27 cellular contexts compared by ENCODE assay signal in the genomic region with DNA sequence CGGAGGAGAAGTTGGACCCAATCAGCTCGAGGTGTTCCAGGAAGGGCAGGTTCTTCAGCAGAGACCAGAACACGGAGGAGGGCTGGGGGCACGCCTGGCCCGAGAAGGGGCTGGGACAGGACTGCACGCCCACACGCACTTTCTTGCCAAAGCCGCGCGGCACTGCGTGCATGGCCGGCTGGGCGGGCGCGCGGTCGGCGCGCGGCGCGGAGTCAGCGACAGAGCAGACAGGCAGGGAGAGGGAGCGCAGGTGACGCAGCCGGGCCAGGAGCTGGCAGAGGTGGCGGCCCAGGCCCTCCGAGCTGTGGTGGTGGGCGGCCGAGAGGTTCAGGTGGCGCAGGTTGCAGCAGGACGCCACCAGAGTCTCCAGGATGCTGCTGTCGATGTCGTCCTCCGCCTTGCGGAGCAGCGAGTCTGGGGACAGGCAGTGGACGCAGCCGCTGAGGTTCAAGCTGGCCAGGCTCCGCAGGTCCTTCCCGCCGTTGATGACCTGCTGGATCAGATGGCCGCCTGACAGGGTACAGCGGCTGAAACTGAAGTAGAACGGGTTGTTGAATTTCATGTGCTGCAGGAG.
"Had no signal": no experiment of that assay in that cellular context is flagged by ENCODE, and none has a peak within 500 bp of the region (broad histone marks: within the 10 kb centered on the region; RNA-seq: fewer than 3 reads in every experiment).

No MANE protein-coding gene starts in this region.

- H3K4me1 ChIP-seq: foreskin keratinocyte, parathyroid adenoma, transverse colon, upper lobe of right lung had no signal

- H3K27ac Mint-ChIP-seq: naive thymus-derived CD4-positive, alpha-beta T cell; nephron progenitor cell; progenitor cell of endocrine pancreas had no signal

- H3K9me3 ChIP-seq: esophagus muscularis mucosa, gastroesophageal sphincter, heart left ventricle, left lung, right atrium auricular region, suprapubic skin, transverse colon, upper lobe of right lung, vagina had no signal

- H3K4me3 Mint-ChIP-seq: naive thymus-derived CD4-positive, alpha-beta T cell; nephron progenitor cell; stimulated activated naive CD8-positive, alpha-beta T cell treated with anti-CD3 and anti-CD28 coated beads, Interleukin-15, amount 100 ng/mL, for 72 hours had no signal

- H3K4me3 ChIP-seq: dorsolateral prefrontal cortex, esophagus muscularis mucosa, gastroesophageal sphincter, heart left ventricle, hepatocyte, left lung, right atrium auricular region, smooth muscle cell, suprapubic skin, transverse colon, upper lobe of right lung, vagina had no signal

- H3K27ac ChIP-seq: esophagus muscularis mucosa, foreskin keratinocyte, gastroesophageal sphincter, heart left ventricle, hepatocyte, left lung, parathyroid adenoma, right atrium auricular region, suprapubic skin, transverse colon, upper lobe of right lung, vagina had no signal

- H2AFZ ChIP-seq: hepatocyte, parathyroid adenoma had no signal

- H3K27me3 Mint-ChIP-seq: naive thymus-derived CD4-positive, alpha-beta T cell; progenitor cell of endocrine pancreas; stimulated activated naive CD8-positive, alpha-beta T cell treated with anti-CD3 and anti-CD28 coated beads, Interleukin-15, amount 100 ng/mL, for 72 hours had no signal

- H3K27me3 ChIP-seq: dorsolateral prefrontal cortex, esophagus muscularis mucosa, foreskin keratinocyte, gastroesophageal sphincter, heart left ventricle, hepatocyte, left lung, right atrium auricular region, suprapubic skin, transverse colon, upper lobe of right lung, vagina had no signal

- DNase-seq: dorsolateral prefrontal cortex; effector CD4-positive, alpha-beta T cell; foreskin keratinocyte; heart left ventricle; left cardiac atrium; left lung; mesendoderm; midbrain; naive thymus-derived CD4-positive, alpha-beta T cell; nephron progenitor cell; stimulated activated CD4-positive, alpha-beta T cell treated with anti-CD3 and anti-CD28 coated beads, Interleukin-12 subunit alpha, Interleukin-12 subunit beta, amount 100 ng/mL, for 4 hours; stimulated activated CD4-positive, alpha-beta T cell treated with anti-CD3 and anti-CD28 coated beads, Interleukin-1b, Interleukin-23, amount 100 ng/mL, for 48 hours; stimulated activated CD4-positive, alpha-beta T cell treated with anti-CD3 and anti-CD28 coated beads, Interleukin-4, amount 100 ng/mL, for 1 hour; stimulated activated CD8-positive, alpha-beta memory T cell treated with anti-CD3 and anti-CD28 coated beads, Interleukin-4, amount 100 ng/mL, for 48 hours; stimulated activated naive CD4-positive, alpha-beta T cell; stimulated activated naive CD8-positive, alpha-beta T cell treated with anti-CD3 and anti-CD28 coated beads, Interleukin-15, amount 100 ng/mL, for 72 hours; transverse colon; upper lobe of right lung had no signal

- H3K4me2 ChIP-seq: hepatocyte, smooth muscle cell had no signal

- H3K4me1 Mint-ChIP-seq: nephron progenitor cell had no signal

- H3K9me3 Mint-ChIP-seq: naive thymus-derived CD4-positive, alpha-beta T cell; stimulated activated naive CD8-positive, alpha-beta T cell treated with anti-CD3 and anti-CD28 coated beads, Interleukin-15, amount 100 ng/mL, for 72 hours had no signal

- ATAC-seq: gastroesophageal sphincter; left cardiac atrium; left lung; naive thymus-derived CD4-positive, alpha-beta T cell; stimulated activated naive CD8-positive, alpha-beta T cell treated with anti-CD3 and anti-CD28 coated beads, Interleukin-15, amount 100 ng/mL, for 72 hours; upper lobe of right lung had no signal

- H3K9ac ChIP-seq: parathyroid adenoma had no signal
